ENCODE assay signal across 8 cellular contexts in the genomic region with DNA sequence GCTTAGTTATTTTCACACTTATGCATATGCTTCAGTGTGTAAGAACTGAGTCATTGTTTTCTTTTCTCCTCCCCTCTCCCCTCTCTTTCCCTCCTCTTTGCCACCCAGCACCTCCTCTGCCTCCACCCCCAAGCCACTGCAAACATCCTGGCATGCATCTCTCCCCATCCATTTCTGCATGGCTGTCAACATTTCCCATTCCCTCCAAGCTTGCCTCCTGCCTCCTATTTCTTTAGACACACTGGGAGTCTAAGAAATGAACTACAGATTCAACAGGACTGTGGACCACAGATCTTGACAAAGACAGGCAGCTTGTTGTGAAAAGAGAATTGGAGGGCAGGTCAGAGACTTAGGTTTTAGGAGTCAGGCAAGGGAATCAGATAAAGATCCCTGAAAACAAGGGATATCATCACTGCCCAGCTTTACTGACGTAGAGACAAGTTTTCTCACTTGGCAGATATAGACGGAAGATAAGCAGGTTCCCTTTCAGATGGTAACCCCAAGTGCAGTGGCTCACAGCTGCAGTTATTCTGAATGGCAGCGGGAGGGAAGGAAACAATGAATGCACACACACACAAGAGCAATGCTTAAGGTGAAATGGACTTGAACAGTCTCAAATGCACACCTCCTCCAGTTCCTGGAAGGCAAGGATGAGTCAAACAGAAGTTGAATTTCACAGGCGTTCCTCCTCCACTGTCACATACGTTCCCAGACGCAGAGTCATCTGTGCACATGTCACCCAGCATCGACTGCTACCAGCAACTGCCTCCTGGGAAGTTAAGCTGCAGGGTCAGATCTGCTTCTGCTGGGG. TPM values are rescaled to one million over a fixed set of nuclear protein-coding genes. Genes with fewer than 3 reads are reported as not detected.
DNase-seq lines count a peak whose midpoint lies in the region; ATAC-seq, FAIRE-seq and TF ChIP-seq lines count a peak whose summit lies in the region.

No MANE protein-coding gene starts in this region.

- TF ChIP-seq CTCF in Panc1 (IDR thresholded peaks at IDR 0.05) (no peak), K562 (IDR thresholded peaks at IDR 0.05 in 2 of 3, conservative IDR thresholded peaks at IDR 0.05 in 1 of 3; ENCODE audit: insufficient read depth in 2 of 3, low read depth in 1 of 3, low read length in 3 of 3) (no peak), osteoblast (IDR thresholded peaks at IDR 0.05; ENCODE audit: extremely low read depth, low read depth, low read length) (no peak), GM10266 (IDR thresholded peaks at IDR 0.05; ENCODE audit: control insufficient read depth, insufficient read depth, low read depth, missing control alignments) (no peak)

- peak; percentile 80 for ATAC-seq in Panc1
- peak; percentile 70 for ATAC-seq in K562
- ATAC-seq in GM21723 (IDR thresholded peaks at IDR 0.05; ENCODE audit: unreplicated experiment) = no peak
- ATAC-seq in HG03039 (IDR thresholded peaks at IDR 0.05; ENCODE audit: unreplicated experiment) = no peak
- ATAC-seq in GM21576 (IDR thresholded peaks at IDR 0.05; ENCODE audit: unreplicated experiment) = no peak

- CTCF ChIA-PET in Panc1 (lab: Charles Lee) = interaction anchor here (0.6 kb wide), 1 partner anchor 31 kb away, joined by 4 read pairs; no protein-coding TSS in a partner anchor
- CTCF ChIA-PET in K562 (lab: Yijun Ruan, JAX; ENCODE audit: low intra/inter-chr PET ratio) = no interaction called here

- intact Hi-C loops in Panc1 (cut with micrococcal nuclease; ENCODE audit: unreplicated experiment) = no loop called here
- intact Hi-C loops in K562 (cut with micrococcal nuclease) = no loop called here

- POLR2A ChIA-PET in Panc1 (lab: Charles Lee) (no interaction called here), K562 (lab: Yijun Ruan, JAX) (interaction anchor here (1.5 kb wide), 1 partner anchor 9 kb away, joined by 3 read pairs; no protein-coding TSS in a partner anchor)

- no peak overlapping the region for H2AFZ ChIP-seq in K562 (ENCODE audit: low read depth, low read length)
- no peak overlapping the region for H2AFZ ChIP-seq in osteoblast (ENCODE audit: low read length)

- H3K4me3 ChIP-seq in Panc1 (ENCODE audit: low read depth in 2 of 2, low read length in 2 of 2) (no peak overlapping the region; a peak in 1 of 4 replicates), K562 (no peak overlapping the region), osteoblast (ENCODE audit: insufficient read depth, low read length) (peak overlapping the region; percentile 2)

- H3K9ac ChIP-seq in K562 (ENCODE audit: insufficient read depth in 1 of 2, low read depth in 2 of 2, low read length in 2 of 2) = peak overlapping the region in 1 of 2 experiments; percentile 20; a peak in 1 of 4 replicates

- WGBS in K562 (ENCODE audit: insufficient coverage, low coverage, missing lambda C conversion rate) = 2% methylated on average over 7 of the region's 7 CpGs

- H3K36me3 ChIP-seq in Panc1 (ENCODE audit: control insufficient read depth, insufficient read depth, low read length) (no peaks in the 10 kb centered on the region), K562 (ENCODE audit: control insufficient read depth, insufficient read depth, low read length) (no peaks in the 10 kb centered on the region), osteoblast (ENCODE audit: insufficient read depth, low read length) (no peaks in the 10 kb centered on the region)

- no peak overlapping the region for H3K4me2 ChIP-seq in K562 (ENCODE audit: insufficient read depth, low read length)
- peak overlapping the region; percentile 57 for H3K4me2 ChIP-seq in osteoblast (ENCODE audit: insufficient read depth, low read length)

- DNase-seq in DMS79 (lab: John Stamatoyannopoulos, UW) (peak; percentile 47), Panc1 (ENCODE audit: low read depth, low spot score) (peak; percentile 93), K562 (ENCODE audit: extremely low read depth in 1 of 4, low spot score in 3 of 4) (peak in 2 of 4 experiments; percentile 40 to 64), osteoblast (ENCODE audit: insufficient read length, low spot score, missing footprints) (peak; percentile 73), GM10266 (ENCODE audit: extremely low spot score) (no peak)

- no TSS peak for BruUV-seq in Panc1 (replicated peaks; lab: Mats Ljungman, UMichigan)
- no TSS peak for BruUV-seq in K562 (replicated peaks; lab: Mats Ljungman, UMichigan)

- no peaks in the 10 kb centered on the region for H3K9me3 ChIP-seq in Panc1 (ENCODE audit: control insufficient read depth, insufficient read depth, low read depth, low read length)
- no peaks in the 10 kb centered on the region for H3K9me3 ChIP-seq in K562 (replicated peaks; ENCODE audit: control insufficient read depth, insufficient read depth, low read depth, low read length)
- no peaks in the 10 kb centered on the region for H3K9me3 ChIP-seq in osteoblast (ENCODE audit: low read depth, low read length)

- H3K79me2 ChIP-seq in K562 (ENCODE audit: control insufficient read depth, insufficient read depth, low read length) (no peaks in the 10 kb centered on the region), osteoblast (ENCODE audit: insufficient read depth, low read length) (no peaks in the 10 kb centered on the region)

- no peaks in the 10 kb centered on the region for H3K9me1 ChIP-seq in K562 (ENCODE audit: control insufficient read depth, insufficient read depth, low read length)

- H4K20me1 ChIP-seq in K562 (replicated peaks; ENCODE audit: control insufficient read depth, insufficient read depth, low read length) = peaks cover 4% of the 10 kb centered on the region; the same call in 1 of the 2 replicates
- H4K20me1 ChIP-seq in osteoblast (ENCODE audit: insufficient read depth, low read length) = no peaks in the 10 kb centered on the region

- no peak for TF ChIP-seq RAD21 in K562 (CRISPR knock-in tag; conservative IDR thresholded peaks at IDR 0.05 in 1 of 2, IDR thresholded peaks at IDR 0.05 in 1 of 2)

- TF ChIP-seq POLR2A in K562 (conservative IDR thresholded peaks at IDR 0.05) = no peak

- H3K4me1 ChIP-seq in Panc1 (ENCODE audit: control insufficient read depth, insufficient read depth, low read length) (peaks cover 35% of the 10 kb centered on the region), K562 (replicated peaks in 1 of 2; ENCODE audit: control insufficient read depth in 2 of 2, insufficient read depth in 2 of 2, low read length in 2 of 2) (peaks cover 0 to 13% of the 10 kb centered on the region in 2 experiments; a peak in 2 of 5 replicates), osteoblast (ENCODE audit: insufficient read depth, low read length) (peaks cover 28% of the 10 kb centered on the region)

- in situ Hi-C loops in Panc1 (cut with HindIII; ENCODE audit: low pct_unique_long_range_greater_than_20kb, low sequenced_read_pairs) = no loop called here
- in situ Hi-C loops in K562 (cut with MboI) = no loop called here

- peak; percentile 71 for FAIRE-seq in K562 (lab: Jason Lieb, UNC)

- peak overlapping the region; percentile 79 for H3K27ac ChIP-seq in Panc1 (ENCODE audit: low read length)
- no peak overlapping the region for H3K27ac ChIP-seq in K562 (ENCODE audit: extremely low read depth, low read depth, low read length)
- peak overlapping the region; percentile 52 for H3K27ac ChIP-seq in osteoblast (ENCODE audit: low read depth, low read length)

- H3K27me3 ChIP-seq in Panc1 (ENCODE audit: control insufficient read depth, insufficient read depth, low read length) (0 out of 2 replicates have a peak, but pooled peaks cover 2% of the 10 kb centered on the region), K562 (ENCODE audit: control insufficient read depth in 2 of 2, insufficient read depth in 2 of 2, low read length in 2 of 2) (peaks cover 28 to 48% of the 10 kb centered on the region in 2 experiments), osteoblast (ENCODE audit: insufficient read depth, low read length) (no peaks in the 10 kb centered on the region)

- 0 out of 2 replicates have a peak, but pooled peaks have one; percentile 4 for TF ChIP-seq EP300 in K562 (IDR thresholded peaks at IDR 0.05; ENCODE audit: low read length)

TF ChIP-seq in K562, 482 proteins besides CTCF, POLR2A, EP300 and RAD21 (continues in another document):
- TF ChIP-seq ZNF512 (tag; IDR thresholded peaks at IDR 0.05) (0 out of 2 replicates have a peak, but pooled peaks have one; percentile 21), TRIM28 (IDR thresholded peaks at IDR 0.05) (no peak), BRD9 (IDR thresholded peaks at IDR 0.05; ENCODE audit: low read depth, partially characterized antibody) (no peak)

RNA-seq across cellular contexts. Expression of gene HIVEP3, which starts 56.1 kb away (rescaled TPM):
- total RNA-seq in Panc1 (2021; ENCODE audit: unreplicated experiment) = 6.0 TPM
- polyA plus RNA-seq in Panc1 (2012; ENCODE audit: insufficient read length) = 10.1 TPM
- total RNA-seq in K562 (2011; cell fraction: chromatin; rRNA removed; ENCODE audit: low replicate concordance) = 1.9 and 2.5 TPM in 2 replicates
- total RNA-seq in K562 (2011; cell fraction: nucleolus; rRNA removed) = 0.83 and 2.0 TPM in 2 replicates
- 1.5 and 2.0 TPM in 2 replicates for total RNA-seq in K562 (2011; cell fraction: nucleoplasm; rRNA removed)
- total RNA-seq in K562 (2014; rRNA removed) = 0.09 and 0.16 TPM in 2 replicates
- 0.26 and 0.33 TPM in 2 replicates for total RNA-seq in K562 (2014; rRNA removed; fragmentation: Illumina TruSeq; extraction: Trizol)
- total RNA-seq in K562 (2015; rRNA removed; fragmentation: Illumina TruSeq; extraction: Trizol) = 0.11 and 0.23 TPM in 2 replicates
- total RNA-seq in K562 (2021) = 0.58 and 0.63 TPM in 2 replicates
- polyA plus RNA-seq in K562 (2011; rRNA removed) = 0.23 and 0.35 TPM in 2 replicates
- polyA plus RNA-seq in K562 (2011; cell fraction: cytosol; rRNA removed) = 0.28 and 0.54 TPM in 2 replicates
- polyA plus RNA-seq in K562 (2011; cell fraction: nucleus; rRNA removed) = 0.38 and 0.65 TPM in 2 replicates
- 0.43 and 0.93 TPM in 2 replicates for polyA plus RNA-seq in K562 (2012)
- 0.53 and 0.55 TPM in 2 replicates for polyA plus RNA-seq in K562 (2014; fragmentation: Illumina TruSeq; extraction: Trizol)
- under 1 TPM in 1 of 2 experiments, not detected in 1; 0.11 TPM for polyA plus RNA-seq in K562 (2014; fragmentation: Nextera tagmentation; extraction: Ambion mirVana)
- polyA plus RNA-seq in K562 (2014; rRNA removed) = 0.15 and 0.49 TPM in 2 replicates
- polyA minus RNA-seq in K562 (2011; rRNA and poly(A)+ RNA removed) = 0.45 and 0.74 TPM in 2 replicates
- 0.55 TPM in 1 of 2 replicates, not detected in the other for polyA minus RNA-seq in K562 (2011; cell fraction: cytosol; rRNA and poly(A)+ RNA removed)
- polyA minus RNA-seq in K562 (2011; cell fraction: nucleus; rRNA and poly(A)+ RNA removed) = 0.11 and 0.40 TPM in 2 replicates
- 1.8 TPM in 2 replicates for total RNA-seq in osteoblast

Comparison
In these comparisons a context has a peak if more than half of its experiments do, and no peak if none do; other contexts are left out.
1. ATAC-seq: peak in Panc1 (single experiment) and K562 (single experiment); none in GM21723 (single experiment), HG03039 (single experiment) and GM21576 (single experiment).